Comparison of ENCODE assay signal across 14 cellular contexts in genomic region chr14:81589381-81590065, GRCh38.
"Had no signal": no experiment of that assay in that cellular context is flagged by ENCODE, and none has a peak within 500 bp of the region (broad histone marks: within the 10 kb centered on the region; RNA-seq: fewer than 3 reads in every experiment).

No MANE protein-coding gene starts in this region.

- H3K4me3 ChIP-seq: body of pancreas, gastroesophageal sphincter, thyroid gland had no signal

- H3K4me1 ChIP-seq: gastroesophageal sphincter, parathyroid adenoma, thyroid gland had no signal

- H3K36me3 Mint-ChIP-seq: activated naive CD4-positive, alpha-beta T cell treated with anti-CD3 and anti-CD28 coated beads, Interleukin-2, amount 50 U/mL, for 72 hours; mesothelial cell of epicardium had no signal

- H3K27ac Mint-ChIP-seq: mesothelial cell of epicardium had no signal

- FAIRE-seq: urothelium cell line had no signal

- H3K9me3 ChIP-seq: body of pancreas, gastroesophageal sphincter, thyroid gland had no signal

- H3K9me3 Mint-ChIP-seq: activated naive CD4-positive, alpha-beta T cell treated with anti-CD3 and anti-CD28 coated beads, Interleukin-2, amount 50 U/mL, for 72 hours; central memory CD8-positive, alpha-beta T cell had no signal

- H2AFZ ChIP-seq: parathyroid adenoma had no signal

- H3K9ac ChIP-seq: parathyroid adenoma had no signal

- ATAC-seq: activated naive CD4-positive, alpha-beta T cell treated with anti-CD3 and anti-CD28 coated beads, Interleukin-2, amount 50 U/mL, for 72 hours; body of pancreas; gastroesophageal sphincter had no signal

- H3K4me3 Mint-ChIP-seq: central memory CD8-positive, alpha-beta T cell; mesothelial cell of epicardium had no signal

- H3K27me3 ChIP-seq: body of pancreas, gastroesophageal sphincter, thyroid gland had no signal

- H3K79me2 ChIP-seq: parathyroid adenoma had no signal

- H3K4me1 Mint-ChIP-seq: central memory CD8-positive, alpha-beta T cell had no signal

- H3K27me3 Mint-ChIP-seq: central memory CD8-positive, alpha-beta T cell had no signal

- H3K27ac ChIP-seq: body of pancreas, gastroesophageal sphincter, parathyroid adenoma, thyroid gland, WERI-Rb-1 had no signal

- DNase-seq: activated CD4-positive, alpha-beta T cell treated with anti-CD3 and anti-CD28 coated beads, Interleukin-2, amount 50 U/mL, for 1 hour; activated T-cell treated with anti-CD3 and anti-CD28 coated beads, Interleukin-2, amount 50 U/mL, for 1 hour; amniotic stem cell; body of pancreas; cortex of kidney; effector CD8-positive, alpha-beta T cell; thyroid gland; WERI-Rb-1 had no signal

- H3K36me3 ChIP-seq: gastroesophageal sphincter, thyroid gland, WERI-Rb-1 had no signal
